Comparison of ENCODE assay signal across 1 cellular context in the genomic region with DNA sequence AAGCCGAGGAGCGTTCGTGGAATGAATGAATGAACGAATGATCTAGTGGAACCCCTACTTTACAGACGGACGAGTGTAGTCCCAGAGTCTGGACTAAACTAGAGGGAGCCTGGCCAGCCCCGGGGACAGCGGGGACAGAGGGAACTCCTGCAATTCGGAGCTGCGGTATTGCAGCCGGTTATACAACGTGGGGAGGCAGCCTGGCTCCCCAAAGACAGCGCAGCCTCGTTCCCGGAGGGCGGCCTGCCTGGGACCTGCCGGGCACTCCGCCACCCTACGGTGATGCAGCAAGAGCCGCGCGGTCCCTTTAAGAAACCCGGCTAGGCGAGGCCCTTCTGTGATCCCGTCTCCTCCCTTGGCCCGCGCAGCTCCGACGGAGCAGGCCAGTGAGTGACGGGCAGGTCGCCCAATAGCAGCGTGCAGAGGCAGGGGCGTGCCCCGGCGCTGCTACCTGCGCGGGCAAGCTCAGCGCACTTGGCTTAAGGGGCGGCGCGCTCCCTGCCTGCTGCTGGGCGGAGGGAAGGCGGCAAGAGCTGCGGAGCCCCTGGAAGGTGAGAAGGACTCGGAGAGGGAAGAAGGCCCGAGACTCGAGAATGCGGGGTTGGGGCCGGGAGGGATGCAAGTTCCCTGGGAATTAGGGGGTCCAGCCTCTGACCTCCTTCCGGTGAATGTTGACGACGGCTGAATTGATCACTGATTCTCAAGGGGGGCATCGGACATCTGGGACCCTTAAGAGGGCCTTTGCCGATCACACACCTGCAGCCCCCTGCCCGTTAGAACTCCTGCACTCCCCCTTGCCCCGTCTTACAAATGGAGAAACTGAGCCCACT.
TF ChIP-seq lines count a peak whose summit lies in the region.

A gene with protein sequence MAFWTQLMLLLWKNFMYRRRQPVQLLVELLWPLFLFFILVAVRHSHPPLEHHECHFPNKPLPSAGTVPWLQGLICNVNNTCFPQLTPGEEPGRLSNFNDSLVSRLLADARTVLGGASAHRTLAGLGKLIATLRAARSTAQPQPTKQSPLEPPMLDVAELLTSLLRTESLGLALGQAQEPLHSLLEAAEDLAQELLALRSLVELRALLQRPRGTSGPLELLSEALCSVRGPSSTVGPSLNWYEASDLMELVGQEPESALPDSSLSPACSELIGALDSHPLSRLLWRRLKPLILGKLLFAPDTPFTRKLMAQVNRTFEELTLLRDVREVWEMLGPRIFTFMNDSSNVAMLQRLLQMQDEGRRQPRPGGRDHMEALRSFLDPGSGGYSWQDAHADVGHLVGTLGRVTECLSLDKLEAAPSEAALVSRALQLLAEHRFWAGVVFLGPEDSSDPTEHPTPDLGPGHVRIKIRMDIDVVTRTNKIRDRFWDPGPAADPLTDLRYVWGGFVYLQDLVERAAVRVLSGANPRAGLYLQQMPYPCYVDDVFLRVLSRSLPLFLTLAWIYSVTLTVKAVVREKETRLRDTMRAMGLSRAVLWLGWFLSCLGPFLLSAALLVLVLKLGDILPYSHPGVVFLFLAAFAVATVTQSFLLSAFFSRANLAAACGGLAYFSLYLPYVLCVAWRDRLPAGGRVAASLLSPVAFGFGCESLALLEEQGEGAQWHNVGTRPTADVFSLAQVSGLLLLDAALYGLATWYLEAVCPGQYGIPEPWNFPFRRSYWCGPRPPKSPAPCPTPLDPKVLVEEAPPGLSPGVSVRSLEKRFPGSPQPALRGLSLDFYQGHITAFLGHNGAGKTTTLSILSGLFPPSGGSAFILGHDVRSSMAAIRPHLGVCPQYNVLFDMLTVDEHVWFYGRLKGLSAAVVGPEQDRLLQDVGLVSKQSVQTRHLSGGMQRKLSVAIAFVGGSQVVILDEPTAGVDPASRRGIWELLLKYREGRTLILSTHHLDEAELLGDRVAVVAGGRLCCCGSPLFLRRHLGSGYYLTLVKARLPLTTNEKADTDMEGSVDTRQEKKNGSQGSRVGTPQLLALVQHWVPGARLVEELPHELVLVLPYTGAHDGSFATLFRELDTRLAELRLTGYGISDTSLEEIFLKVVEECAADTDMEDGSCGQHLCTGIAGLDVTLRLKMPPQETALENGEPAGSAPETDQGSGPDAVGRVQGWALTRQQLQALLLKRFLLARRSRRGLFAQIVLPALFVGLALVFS (N-terminal part only) (plus strand): TSS at position 462 of the 830 bp plus-strand sequence. CDS start 1,255 bp downstream, outside the sequence.

TF ChIP-seq in HepG2, 621 proteins besides CTCF, POLR2A, EP300 and RAD21 (continued from another document and continues in another):
- TF ChIP-seq GATAD2A (CRISPR knock-in tag; IDR thresholded peaks at IDR 0.05) (0 out of 2 replicates have a peak, but pooled peaks have one; percentile 41), ARNT2 (CRISPR knock-in tag; IDR thresholded peaks at IDR 0.05; ENCODE audit: low read depth) (peak; percentile 41; the same call in 1 of the 2 replicates), RELA (CRISPR knock-in tag; IDR thresholded peaks at IDR 0.05) (no peak), KLF13 (CRISPR knock-in tag; IDR thresholded peaks at IDR 0.05) (0 out of 2 replicates have a peak, but pooled peaks have one; percentile 51), ZNF589 (CRISPR knock-in tag; conservative IDR thresholded peaks at IDR 0.05) (0 out of 2 replicates have a peak, but pooled peaks have one; percentile 45), ATF7-NPFF (CRISPR knock-in tag; IDR thresholded peaks at IDR 0.05; ENCODE audit: low read depth) (peak; percentile 82; the same call in 1 of the 2 replicates), ZNF891 (CRISPR knock-in tag; IDR thresholded peaks at IDR 0.05) (peak; percentile 67; the same call in 1 of the 2 replicates), ZNF772 (CRISPR knock-in tag; IDR thresholded peaks at IDR 0.05) (peak; percentile 5; the same call in 1 of the 2 replicates), FOSL2 (CRISPR knock-in tag; IDR thresholded peaks at IDR 0.05) (peak; percentile 21), ZNF101 (CRISPR knock-in tag; IDR thresholded peaks at IDR 0.05; ENCODE audit: borderline replicate concordance, low read depth) (no peak), GABPA (IDR thresholded peaks at IDR 0.05; ENCODE audit: low read depth, low read length) (no peak; the same call in 1 of the 2 replicates), GABPA (CRISPR knock-in tag; IDR thresholded peaks at IDR 0.05; ENCODE audit: low read depth) (peak; percentile 58), ZNF331 (CRISPR knock-in tag; IDR thresholded peaks at IDR 0.05) (peak; percentile 48; the same call in 1 of the 2 replicates), ZFP90 (CRISPR knock-in tag; IDR thresholded peaks at IDR 0.05; ENCODE audit: borderline replicate concordance) (no peak), ZNF44 (CRISPR knock-in tag; IDR thresholded peaks at IDR 0.05) (0 out of 2 replicates have a peak, but pooled peaks have one; percentile 70), ZNF567 (CRISPR knock-in tag; IDR thresholded peaks at IDR 0.05; ENCODE audit: borderline replicate concordance) (peak; percentile 66; the same call in 1 of the 2 replicates), NFYC (CRISPR knock-in tag; IDR thresholded peaks at IDR 0.05) (peak; percentile 100)
- TF ChIP-seq, protein P1, sequence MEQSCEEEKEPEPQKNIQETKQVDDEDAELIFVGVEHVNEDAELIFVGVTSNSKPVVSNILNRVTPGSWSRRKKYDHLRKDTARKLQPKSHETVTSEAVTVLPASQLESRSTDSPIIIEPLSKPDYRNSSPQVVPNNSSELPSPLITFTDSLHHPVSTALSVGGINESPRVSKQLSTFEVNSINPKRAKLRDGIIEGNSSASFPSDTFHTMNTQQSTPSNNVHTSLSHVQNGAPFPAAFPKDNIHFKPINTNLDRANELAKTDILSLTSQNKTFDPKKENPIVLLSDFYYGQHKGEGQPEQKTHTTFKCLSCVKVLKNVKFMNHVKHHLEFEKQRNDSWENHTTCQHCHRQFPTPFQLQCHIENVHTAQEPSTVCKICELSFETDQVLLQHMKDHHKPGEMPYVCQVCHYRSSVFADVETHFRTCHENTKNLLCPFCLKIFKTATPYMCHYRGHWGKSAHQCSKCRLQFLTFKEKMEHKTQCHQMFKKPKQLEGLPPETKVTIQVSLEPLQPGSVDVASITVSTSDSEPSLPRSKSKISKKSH (CRISPR knock-in tag; IDR thresholded peaks at IDR 0.05; ENCODE audit: borderline replicate concordance): peak; percentile 53; the same call in 1 of the 2 replicates
- TF ChIP-seq, protein P2, sequence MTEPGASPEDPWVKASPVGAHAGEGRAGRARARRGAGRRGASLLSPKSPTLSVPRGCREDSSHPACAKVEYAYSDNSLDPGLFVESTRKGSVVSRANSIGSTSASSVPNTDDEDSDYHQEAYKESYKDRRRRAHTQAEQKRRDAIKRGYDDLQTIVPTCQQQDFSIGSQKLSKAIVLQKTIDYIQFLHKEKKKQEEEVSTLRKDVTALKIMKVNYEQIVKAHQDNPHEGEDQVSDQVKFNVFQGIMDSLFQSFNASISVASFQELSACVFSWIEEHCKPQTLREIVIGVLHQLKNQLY (CRISPR knock-in tag; IDR thresholded peaks at IDR 0.05): no peak
- TF ChIP-seq, protein P3, sequence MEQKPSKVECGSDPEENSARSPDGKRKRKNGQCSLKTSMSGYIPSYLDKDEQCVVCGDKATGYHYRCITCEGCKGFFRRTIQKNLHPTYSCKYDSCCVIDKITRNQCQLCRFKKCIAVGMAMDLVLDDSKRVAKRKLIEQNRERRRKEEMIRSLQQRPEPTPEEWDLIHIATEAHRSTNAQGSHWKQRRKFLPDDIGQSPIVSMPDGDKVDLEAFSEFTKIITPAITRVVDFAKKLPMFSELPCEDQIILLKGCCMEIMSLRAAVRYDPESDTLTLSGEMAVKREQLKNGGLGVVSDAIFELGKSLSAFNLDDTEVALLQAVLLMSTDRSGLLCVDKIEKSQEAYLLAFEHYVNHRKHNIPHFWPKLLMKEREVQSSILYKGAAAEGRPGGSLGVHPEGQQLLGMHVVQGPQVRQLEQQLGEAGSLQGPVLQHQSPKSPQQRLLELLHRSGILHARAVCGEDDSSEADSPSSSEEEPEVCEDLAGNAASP (CRISPR knock-in tag; IDR thresholded peaks at IDR 0.05; ENCODE audit: borderline replicate concordance): peak; percentile 58
- TF ChIP-seq, protein P4, sequence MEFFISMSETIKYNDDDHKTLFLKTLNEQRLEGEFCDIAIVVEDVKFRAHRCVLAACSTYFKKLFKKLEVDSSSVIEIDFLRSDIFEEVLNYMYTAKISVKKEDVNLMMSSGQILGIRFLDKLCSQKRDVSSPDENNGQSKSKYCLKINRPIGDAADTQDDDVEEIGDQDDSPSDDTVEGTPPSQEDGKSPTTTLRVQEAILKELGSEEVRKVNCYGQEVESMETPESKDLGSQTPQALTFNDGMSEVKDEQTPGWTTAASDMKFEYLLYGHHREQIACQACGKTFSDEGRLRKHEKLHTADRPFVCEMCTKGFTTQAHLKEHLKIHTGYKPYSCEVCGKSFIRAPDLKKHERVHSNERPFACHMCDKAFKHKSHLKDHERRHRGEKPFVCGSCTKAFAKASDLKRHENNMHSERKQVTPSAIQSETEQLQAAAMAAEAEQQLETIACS (CRISPR knock-in tag; IDR thresholded peaks at IDR 0.05): peak; percentile 48; the same call in 1 of the 2 replicates
- TF ChIP-seq, protein P5, sequence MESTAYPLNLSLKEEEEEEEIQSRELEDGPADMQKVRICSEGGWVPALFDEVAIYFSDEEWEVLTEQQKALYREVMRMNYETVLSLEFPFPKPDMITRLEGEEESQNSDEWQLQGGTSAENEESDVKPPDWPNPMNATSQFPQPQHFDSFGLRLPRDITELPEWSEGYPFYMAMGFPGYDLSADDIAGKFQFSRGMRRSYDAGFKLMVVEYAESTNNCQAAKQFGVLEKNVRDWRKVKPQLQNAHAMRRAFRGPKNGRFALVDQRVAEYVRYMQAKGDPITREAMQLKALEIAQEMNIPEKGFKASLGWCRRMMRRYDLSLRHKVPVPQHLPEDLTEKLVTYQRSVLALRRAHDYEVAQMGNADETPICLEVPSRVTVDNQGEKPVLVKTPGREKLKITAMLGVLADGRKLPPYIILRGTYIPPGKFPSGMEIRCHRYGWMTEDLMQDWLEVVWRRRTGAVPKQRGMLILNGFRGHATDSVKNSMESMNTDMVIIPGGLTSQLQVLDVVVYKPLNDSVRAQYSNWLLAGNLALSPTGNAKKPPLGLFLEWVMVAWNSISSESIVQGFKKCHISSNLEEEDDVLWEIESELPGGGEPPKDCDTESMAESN (CRISPR knock-in tag; conservative IDR thresholded peaks at IDR 0.05): peak; percentile 62; the same call in 1 of the 2 replicates
- TF ChIP-seq, protein P6, sequence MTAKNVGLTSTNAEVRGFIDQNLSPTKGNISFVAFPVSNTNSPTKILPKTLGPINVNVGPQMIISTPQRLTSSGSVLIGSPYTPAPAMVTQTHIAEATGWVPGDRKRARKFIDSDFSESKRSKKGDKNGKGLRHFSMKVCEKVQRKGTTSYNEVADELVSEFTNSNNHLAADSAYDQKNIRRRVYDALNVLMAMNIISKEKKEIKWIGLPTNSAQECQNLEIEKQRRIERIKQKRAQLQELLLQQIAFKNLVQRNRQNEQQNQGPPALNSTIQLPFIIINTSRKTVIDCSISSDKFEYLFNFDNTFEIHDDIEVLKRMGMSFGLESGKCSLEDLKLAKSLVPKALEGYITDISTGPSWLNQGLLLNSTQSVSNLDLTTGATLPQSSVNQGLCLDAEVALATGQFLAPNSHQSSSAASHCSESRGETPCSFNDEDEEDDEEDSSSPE (CRISPR knock-in tag; IDR thresholded peaks at IDR 0.05): peak; percentile 94
- TF ChIP-seq, protein P7, sequence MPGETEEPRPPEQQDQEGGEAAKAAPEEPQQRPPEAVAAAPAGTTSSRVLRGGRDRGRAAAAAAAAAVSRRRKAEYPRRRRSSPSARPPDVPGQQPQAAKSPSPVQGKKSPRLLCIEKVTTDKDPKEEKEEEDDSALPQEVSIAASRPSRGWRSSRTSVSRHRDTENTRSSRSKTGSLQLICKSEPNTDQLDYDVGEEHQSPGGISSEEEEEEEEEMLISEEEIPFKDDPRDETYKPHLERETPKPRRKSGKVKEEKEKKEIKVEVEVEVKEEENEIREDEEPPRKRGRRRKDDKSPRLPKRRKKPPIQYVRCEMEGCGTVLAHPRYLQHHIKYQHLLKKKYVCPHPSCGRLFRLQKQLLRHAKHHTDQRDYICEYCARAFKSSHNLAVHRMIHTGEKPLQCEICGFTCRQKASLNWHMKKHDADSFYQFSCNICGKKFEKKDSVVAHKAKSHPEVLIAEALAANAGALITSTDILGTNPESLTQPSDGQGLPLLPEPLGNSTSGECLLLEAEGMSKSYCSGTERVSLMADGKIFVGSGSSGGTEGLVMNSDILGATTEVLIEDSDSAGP (CRISPR knock-in tag; IDR thresholded peaks at IDR 0.05; ENCODE audit: borderline replicate concordance): peak; percentile 100
- TF ChIP-seq, protein P8, sequence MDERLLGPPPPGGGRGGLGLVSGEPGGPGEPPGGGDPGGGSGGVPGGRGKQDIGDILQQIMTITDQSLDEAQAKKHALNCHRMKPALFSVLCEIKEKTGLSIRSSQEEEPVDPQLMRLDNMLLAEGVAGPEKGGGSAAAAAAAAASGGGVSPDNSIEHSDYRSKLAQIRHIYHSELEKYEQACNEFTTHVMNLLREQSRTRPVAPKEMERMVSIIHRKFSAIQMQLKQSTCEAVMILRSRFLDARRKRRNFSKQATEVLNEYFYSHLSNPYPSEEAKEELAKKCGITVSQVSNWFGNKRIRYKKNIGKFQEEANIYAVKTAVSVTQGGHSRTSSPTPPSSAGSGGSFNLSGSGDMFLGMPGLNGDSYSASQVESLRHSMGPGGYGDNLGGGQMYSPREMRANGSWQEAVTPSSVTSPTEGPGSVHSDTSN (CRISPR knock-in tag; IDR thresholded peaks at IDR 0.05): peak; percentile 99
- TF ChIP-seq, protein P9, sequence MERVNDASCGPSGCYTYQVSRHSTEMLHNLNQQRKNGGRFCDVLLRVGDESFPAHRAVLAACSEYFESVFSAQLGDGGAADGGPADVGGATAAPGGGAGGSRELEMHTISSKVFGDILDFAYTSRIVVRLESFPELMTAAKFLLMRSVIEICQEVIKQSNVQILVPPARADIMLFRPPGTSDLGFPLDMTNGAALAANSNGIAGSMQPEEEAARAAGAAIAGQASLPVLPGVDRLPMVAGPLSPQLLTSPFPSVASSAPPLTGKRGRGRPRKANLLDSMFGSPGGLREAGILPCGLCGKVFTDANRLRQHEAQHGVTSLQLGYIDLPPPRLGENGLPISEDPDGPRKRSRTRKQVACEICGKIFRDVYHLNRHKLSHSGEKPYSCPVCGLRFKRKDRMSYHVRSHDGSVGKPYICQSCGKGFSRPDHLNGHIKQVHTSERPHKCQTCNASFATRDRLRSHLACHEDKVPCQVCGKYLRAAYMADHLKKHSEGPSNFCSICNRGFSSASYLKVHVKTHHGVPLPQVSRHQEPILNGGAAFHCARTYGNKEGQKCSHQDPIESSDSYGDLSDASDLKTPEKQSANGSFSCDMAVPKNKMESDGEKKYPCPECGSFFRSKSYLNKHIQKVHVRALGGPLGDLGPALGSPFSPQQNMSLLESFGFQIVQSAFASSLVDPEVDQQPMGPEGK (CRISPR knock-in tag; IDR thresholded peaks at IDR 0.05): peak; percentile 30; the same call in 1 of the 2 replicates
- TF ChIP-seq, protein P10, sequence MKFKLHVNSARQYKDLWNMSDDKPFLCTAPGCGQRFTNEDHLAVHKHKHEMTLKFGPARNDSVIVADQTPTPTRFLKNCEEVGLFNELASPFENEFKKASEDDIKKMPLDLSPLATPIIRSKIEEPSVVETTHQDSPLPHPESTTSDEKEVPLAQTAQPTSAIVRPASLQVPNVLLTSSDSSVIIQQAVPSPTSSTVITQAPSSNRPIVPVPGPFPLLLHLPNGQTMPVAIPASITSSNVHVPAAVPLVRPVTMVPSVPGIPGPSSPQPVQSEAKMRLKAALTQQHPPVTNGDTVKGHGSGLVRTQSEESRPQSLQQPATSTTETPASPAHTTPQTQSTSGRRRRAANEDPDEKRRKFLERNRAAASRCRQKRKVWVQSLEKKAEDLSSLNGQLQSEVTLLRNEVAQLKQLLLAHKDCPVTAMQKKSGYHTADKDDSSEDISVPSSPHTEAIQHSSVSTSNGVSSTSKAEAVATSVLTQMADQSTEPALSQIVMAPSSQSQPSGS (CRISPR knock-in tag; IDR thresholded peaks at IDR 0.05): 0 out of 2 replicates have a peak, but pooled peaks have one; percentile 42
